In the genomic region with DNA sequence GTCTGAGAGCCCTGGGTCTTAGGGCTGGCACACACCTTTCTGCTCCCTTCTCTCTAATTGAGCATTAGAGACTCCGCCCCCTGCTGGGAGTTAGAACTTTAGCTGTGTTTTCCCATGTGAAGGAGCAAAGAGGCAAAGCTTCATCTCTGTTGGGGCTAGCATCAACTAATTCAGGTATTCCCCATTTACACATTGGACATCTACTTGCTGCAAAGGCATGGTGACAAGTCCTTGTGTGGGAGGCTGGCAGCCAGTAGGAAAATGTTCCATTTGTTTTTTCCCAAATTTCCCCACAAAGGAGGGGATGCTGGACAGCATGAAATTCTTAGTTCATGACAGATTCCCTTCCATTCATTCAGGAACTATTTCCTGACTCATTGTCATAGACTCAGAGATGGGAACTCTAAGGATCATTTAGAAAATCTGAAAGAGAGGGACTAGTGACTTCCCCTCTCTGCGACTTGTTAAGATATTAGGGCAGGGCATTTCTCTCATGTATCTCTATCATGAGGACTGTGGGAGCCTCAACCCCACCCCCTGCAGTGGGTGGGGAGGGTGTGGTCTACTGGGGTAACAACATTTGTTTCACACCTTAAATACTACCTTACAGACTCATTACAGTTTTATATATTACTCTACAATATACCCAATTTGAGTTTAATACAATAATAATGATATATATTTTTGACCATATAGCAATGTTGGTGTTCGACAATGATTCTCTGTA, we compare ENCODE assay signal across 8 cellular contexts. TPM values are rescaled to one million over a fixed set of nuclear protein-coding genes. Genes with fewer than 3 reads are reported as not detected.
A peak's percentile ranks its signal among the peaks of the same experiment; 100 is the strongest.
DNase-seq lines count a peak whose midpoint lies in the region; ATAC-seq and TF ChIP-seq lines count a peak whose summit lies in the region.

No MANE protein-coding gene starts in this region.

- WGBS in upper lobe of left lung, 2 donors, result 64 to 75% methylated on average over 3 of the region's 3 CpGs

- peak overlapping the region in 1 of 4 donors; percentile 82 for H3K4me3 ChIP-seq in upper lobe of left lung

- no peak for TF ChIP-seq EP300 in upper lobe of left lung (IDR thresholded peaks at IDR 0.05)

- ATAC-seq in foreskin keratinocyte (peak; percentile 29), upper lobe of left lung (ENCODE audit: low FRiP score in 2 of 2) (no peak), HG03565 (IDR thresholded peaks at IDR 0.05; ENCODE audit: unreplicated experiment) (no peak)

- TF ChIP-seq CTCF in foreskin keratinocyte (conservative IDR thresholded peaks at IDR 0.05) (no peak), upper lobe of left lung (IDR thresholded peaks at IDR 0.05) (peak in 1 of 6 experiments; percentile 13)

- H3K27ac ChIP-seq in foreskin keratinocyte (peak overlapping the region; percentile 92), upper lobe of left lung (peak overlapping the region; percentile 72 to 93 (median 77))

- DNase-seq in activated naive CD4-positive, alpha-beta T cell treated with Interleukin-2 at 50 U/mL for 16 hours, result peak; percentile 66
- DNase-seq in activated naive CD4-positive, alpha-beta T cell (lab: John Stamatoyannopoulos, UW), result no peak
- peak; percentile 49 to 52 for DNase-seq in activated CD4-positive, alpha-beta T cell treated with anti-CD3 and anti-CD28 coated beads, Interleukin-2, amount 50 U/mL, for 4 hours
- DNase-seq in foreskin keratinocyte (peak in 1 of 2 donors; percentile 81), upper lobe of left lung (no peak), NCI-H82 treated with DMSO at 0.1 percent for 48 hours (lab: John Stamatoyannopoulos, UW; ENCODE audit: unreplicated experiment) (no peak), Ammon's horn (ENCODE audit: low spot score) (no peak)

- H3K36me3 ChIP-seq in upper lobe of left lung, result no peaks in the 10 kb centered on the region

- TF ChIP-seq POLR2A in upper lobe of left lung (IDR thresholded peaks at IDR 0.05), result no peak

- H3K9me3 ChIP-seq in upper lobe of left lung, result no peaks in the 10 kb centered on the region

- H3K4me1 ChIP-seq in foreskin keratinocyte, result peaks cover 43% of the 10 kb centered on the region
- peaks cover 47 to 80% (median 65%) of the 10 kb centered on the region in 4 donors for H3K4me1 ChIP-seq in upper lobe of left lung

- H3K27me3 ChIP-seq in foreskin keratinocyte (no peaks in the 10 kb centered on the region), upper lobe of left lung (no peaks in the 10 kb centered on the region)

RNA-seq across cellular contexts. Expression of a gene that starts 3.7 kb away (rescaled TPM):
- total RNA-seq in foreskin keratinocyte, result 1,058 and 1,283 TPM in 2 replicates
- polyA plus RNA-seq in foreskin keratinocyte, result 489 and 531 TPM in 2 replicates
- 100 to 1,000 TPM; 454 to 696 (median 551) TPM for total RNA-seq in upper lobe of left lung

Comparison
In these comparisons a context has a peak if more than half of its experiments do, and no peak if none do; other contexts are left out.
1. DNase-seq: peak in activated naive CD4-positive, alpha-beta T cell treated with Interleukin-2 at 50 U/mL for 16 hours (single experiment) and activated CD4-positive, alpha-beta T cell treated with anti-CD3 and anti-CD28 coated beads, Interleukin-2, amount 50 U/mL, for 4 hours (2 of 2); none in activated naive CD4-positive, alpha-beta T cell (0 of 4), upper lobe of left lung (0 of 2), NCI-H82 treated with DMSO at 0.1 percent for 48 hours (single experiment) and Ammon's horn (single experiment).